Comparison of ENCODE assay signal across 21 cellular contexts in genomic region chr1:14217384-14217783, GRCh38.
"Had no signal": no experiment of that assay in that cellular context is flagged by ENCODE, and none has a peak within 500 bp of the region (broad histone marks: within the 10 kb centered on the region; RNA-seq: fewer than 3 reads in every experiment).

No MANE protein-coding gene starts in this region.

- DNase-seq: effector CD4-positive, alpha-beta T cell; endodermal cell; heart left ventricle; hippocampal formation; left colon; mammary epithelial cell; naive thymus-derived CD8-positive, alpha-beta T cell; psoas muscle; retina; right lobe of liver; stimulated activated CD4-positive, alpha-beta T cell treated with anti-CD3 and anti-CD28 coated beads, Interleukin-4, amount 100 ng/mL, for 1 hour; stimulated activated CD8-positive, alpha-beta memory T cell treated with anti-CD3 and anti-CD28 coated beads, Interleukin-4, amount 100 ng/mL, for 48 hours; stimulated activated naive CD8-positive, alpha-beta T cell treated with anti-CD3 and anti-CD28 coated beads, Interleukin-15, Interleukin-2, amounts not matched to agents 100 U/mL and 50 U/mL, for 24 hours; thyroid gland; upper lobe of left lung; uterus had no signal

- FAIRE-seq: colon, endothelial cell of umbilical vein had no signal

- ATAC-seq: foreskin keratinocyte; heart left ventricle; left colon; naive thymus-derived CD8-positive, alpha-beta T cell; psoas muscle; right lobe of liver; stimulated activated effector memory CD8-positive, alpha-beta T cell treated with anti-CD3 and anti-CD28 coated beads, Interleukin-12 subunit alpha, Interleukin-12 subunit beta, amount 100 ng/mL, for 72 hours; stimulated activated naive CD8-positive, alpha-beta T cell treated with anti-CD3 and anti-CD28 coated beads, Interleukin-15, Interleukin-2, amounts not matched to agents 100 U/mL and 50 U/mL, for 24 hours had no signal

- H3K4me3 ChIP-seq: heart left ventricle, psoas muscle, right lobe of liver, suprapubic skin, thyroid gland, upper lobe of left lung, uterus had no signal
